8 cellular contexts compared by ENCODE assay signal in the genomic region with DNA sequence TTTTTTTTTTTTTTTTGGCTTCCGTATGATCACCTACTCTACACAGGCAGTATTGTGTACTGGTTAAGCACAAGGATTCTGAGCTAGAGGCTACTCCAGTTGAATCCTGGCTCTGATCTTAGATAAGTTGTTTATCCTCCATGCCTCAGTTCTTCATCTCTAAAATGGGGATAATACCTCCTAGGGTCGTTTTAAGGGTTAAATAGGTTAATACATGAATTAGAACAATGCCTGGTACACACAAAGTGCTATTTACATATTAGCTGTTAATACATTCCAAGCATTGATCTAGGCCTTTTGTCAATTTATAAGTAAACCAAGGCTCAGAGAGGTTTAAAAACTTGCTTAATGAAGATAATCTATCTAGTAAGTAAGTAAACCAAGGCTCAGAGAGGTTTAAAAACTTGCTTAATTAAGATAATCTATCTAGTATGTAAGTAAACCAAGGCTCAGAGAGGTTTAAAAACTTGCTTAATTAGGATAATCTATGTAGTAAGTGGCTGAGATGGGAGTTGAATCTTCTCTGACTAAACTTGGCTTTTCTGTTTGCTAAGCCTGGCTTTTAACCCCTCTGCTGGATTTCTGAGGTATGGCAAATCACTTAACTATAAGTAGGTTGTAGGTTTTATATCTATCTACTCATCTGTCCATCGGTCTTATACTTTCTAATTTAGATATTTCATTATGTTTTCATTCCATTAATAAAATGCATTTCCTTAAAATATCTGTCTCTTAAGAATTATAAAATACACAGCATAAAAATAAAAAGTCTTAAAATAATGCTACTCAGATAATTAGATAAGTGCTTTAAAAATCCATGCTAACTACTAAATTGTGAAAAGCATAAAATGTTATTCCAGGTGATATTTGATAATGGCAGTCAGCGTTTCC. TPM values are rescaled to one million over a fixed set of nuclear protein-coding genes. Genes with fewer than 3 reads are reported as not detected.
DNase-seq lines count a peak whose midpoint lies in the region; ATAC-seq and TF ChIP-seq lines count a peak whose summit lies in the region.

No MANE protein-coding gene starts in this region.

- H2BK5ac ChIP-seq in mesendoderm (ENCODE audit: low read length): no peak overlapping the region

- TF ChIP-seq CTCF in GM10266 (IDR thresholded peaks at IDR 0.05; ENCODE audit: control insufficient read depth, insufficient read depth, low read depth, missing control alignments) (peak; percentile 45), WI38 (IDR thresholded peaks at IDR 0.05; ENCODE audit: low read depth, low read length) (peak; percentile 36; the same call in 1 of the 2 replicates)

- no peak overlapping the region for H3K4ac ChIP-seq in mesendoderm (ENCODE audit: low read depth, low read length)

- H2BK120ac ChIP-seq in mesendoderm (ENCODE audit: low read depth, low read length): no peak overlapping the region

- H3K27me3 ChIP-seq in mesendoderm (ENCODE audit: insufficient read depth, low read length, poor library complexity): no peaks in the 10 kb centered on the region

- no peak overlapping the region for H3K23ac ChIP-seq in mesendoderm (ENCODE audit: low read length)

- ATAC-seq in GM21576 (IDR thresholded peaks at IDR 0.05; ENCODE audit: unreplicated experiment): peak; percentile 1
- ATAC-seq in GM18517 (IDR thresholded peaks at IDR 0.05; ENCODE audit: unreplicated experiment): no peak

- no peak overlapping the region for H3K18ac ChIP-seq in mesendoderm (ENCODE audit: low read length)

- no peak overlapping the region for H3K4me2 ChIP-seq in mesendoderm (ENCODE audit: low read length)

- no peak for DNase-seq in GM10266 (ENCODE audit: extremely low spot score)
- peak; percentile 48 for DNase-seq in Jurkat, Clone E6-1 (ENCODE audit: low read depth, low spot score)
- peak; percentile 65 for DNase-seq in mesendoderm
- DNase-seq in stimulated activated CD8-positive, alpha-beta memory T cell treated with anti-CD3 and anti-CD28 coated beads, Interleukin-4, amount 100 ng/mL, for 48 hours: no peak
- DNase-seq in cerebellum (ENCODE audit: low spot score): no peak

- H4K8ac ChIP-seq in mesendoderm (ENCODE audit: low read depth, low read length): no peak overlapping the region

- no peak overlapping the region for H3K9ac ChIP-seq in mesendoderm (ENCODE audit: low read length)

- H3K4me3 ChIP-seq in Jurkat, Clone E6-1 (ENCODE audit: low read length): no peak overlapping the region
- H3K4me3 ChIP-seq in WI38 (ENCODE audit: low read depth, low read length) (no peak overlapping the region), mesendoderm (ENCODE audit: low read length) (no peak overlapping the region)

- no peak overlapping the region for H3K56ac ChIP-seq in mesendoderm (ENCODE audit: low read length)

- no peaks in the 10 kb centered on the region for H3K79me2 ChIP-seq in mesendoderm (ENCODE audit: control insufficient read depth, insufficient read depth, low read length)

- H3K36me3 ChIP-seq in mesendoderm (ENCODE audit: control insufficient read depth, insufficient read depth, low read length): no peaks in the 10 kb centered on the region

- H4K5ac ChIP-seq in mesendoderm (ENCODE audit: low read length): no peak overlapping the region

- H2BK15ac ChIP-seq in mesendoderm (replicated peaks; ENCODE audit: low read depth): no peak overlapping the region

- H3K27ac ChIP-seq in mesendoderm (ENCODE audit: low read depth, low read length): no peak overlapping the region

- no peak overlapping the region for H2AK5ac ChIP-seq in mesendoderm (ENCODE audit: low read length)

- H3K79me1 ChIP-seq in mesendoderm (ENCODE audit: low read length): peaks cover 2% of the 10 kb centered on the region

- no CpG with 5 or more reads among the region's 4 CpGs for WGBS in mesendoderm (ENCODE audit: extremely low coverage, insufficient coverage, low lambda C conversion rate)

- peaks cover 2% of the 10 kb centered on the region for H3K4me1 ChIP-seq in mesendoderm (ENCODE audit: control insufficient read depth, low read depth, low read length)

RNA-seq across cellular contexts. Expression of gene ST7, which starts 59.2 kb away (rescaled TPM):
- 12.4 TPM for polyA plus RNA-seq in Jurkat, Clone E6-1 (2012; ENCODE audit: insufficient read depth, insufficient read length)
- polyA plus RNA-seq in mesendoderm (2013, experiment 1 of 2): 12.7 TPM
- polyA plus RNA-seq in mesendoderm (2013, experiment 2 of 2): 13.0 TPM
- total RNA-seq in cerebellum: 50.1 TPM

Comparison
In these comparisons a context has a peak if more than half of its experiments do, and no peak if none do; other contexts are left out.
1. DNase-seq: peak in Jurkat, Clone E6-1 (single experiment) and mesendoderm (single experiment); none in GM10266 (single experiment), stimulated activated CD8-positive, alpha-beta memory T cell treated with anti-CD3 and anti-CD28 coated beads, Interleukin-4, amount 100 ng/mL, for 48 hours (single experiment) and cerebellum (single experiment).